In genomic region chr4:78032446-78032845, GRCh38 we compare ENCODE assay signal across 14 cellular contexts. TPM values are rescaled to one million over a fixed set of nuclear protein-coding genes. Genes with fewer than 3 reads are reported as not detected.
A peak's percentile ranks its signal among the peaks of the same experiment; 100 is the strongest.
DNase-seq lines count a peak whose midpoint lies in the region; ATAC-seq, FAIRE-seq and TF ChIP-seq lines count a peak whose summit lies in the region.
"Had no signal": no experiment of that assay in that cellular context is flagged by ENCODE, and none has a peak within 500 bp of the region (broad histone marks: within the 10 kb centered on the region; RNA-seq: fewer than 3 reads in every experiment).

No MANE protein-coding gene starts in this region.

- H3K27me3 ChIP-seq in breast epithelium (no peaks in the 10 kb centered on the region), RWPE2 (ENCODE audit: insufficient read depth, poor library complexity, severe bottlenecking) (no peaks in the 10 kb centered on the region)
- H3K27me3 ChIP-seq: suprapubic skin had no signal

- peaks cover 4% of the 10 kb centered on the region for H3K36me3 Mint-ChIP-seq in MCF 10A (ENCODE audit: insufficient read depth, unreplicated experiment)
- H3K36me3 Mint-ChIP-seq: CD8-positive, alpha-beta memory T cell; mesothelial cell of epicardium had no signal

- H3K9me3 ChIP-seq in breast epithelium (no peaks in the 10 kb centered on the region), RWPE2 (ENCODE audit: severe bottlenecking) (no peaks in the 10 kb centered on the region)
- H3K9me3 ChIP-seq: suprapubic skin had no signal

- POLR2A ChIA-PET in MCF 10A (lab: Yijun Ruan, JAX): interaction anchor here (1.2 kb wide), 1 partner anchor 29 kb away, joined by 4 read pairs; no protein-coding TSS in a partner anchor

- H3K27ac Mint-ChIP-seq in MCF 10A (ENCODE audit: low read depth, unreplicated experiment): no peak overlapping the region
- H3K27ac Mint-ChIP-seq: mesothelial cell of epicardium had no signal

- intact Hi-C loops in MCF 10A (cut with micrococcal nuclease) (no loop called here), breast epithelium (cut with DNase I; ENCODE audit: low total_unique reads) (no loop called here)

- H3K36me3 ChIP-seq in breast epithelium (no peaks in the 10 kb centered on the region), RWPE2 (ENCODE audit: low read depth) (no peaks in the 10 kb centered on the region)
- H3K36me3 ChIP-seq: suprapubic skin had no signal

- no peak overlapping the region for H3K4me3 ChIP-seq in breast epithelium
- H3K4me3 ChIP-seq in RWPE2 (ENCODE audit: severe bottlenecking): no peak overlapping the region
- H3K4me3 ChIP-seq: dorsolateral prefrontal cortex, suprapubic skin had no signal

- ATAC-seq in RWPE2 (ENCODE audit: low read depth) (peak; percentile 54; the same call in 2 of the 3 replicates), GM21576 (IDR thresholded peaks at IDR 0.05; ENCODE audit: unreplicated experiment) (no peak), GM21381 (IDR thresholded peaks at IDR 0.05; ENCODE audit: unreplicated experiment) (no peak), GM21423 (IDR thresholded peaks at IDR 0.05; ENCODE audit: unreplicated experiment) (no peak)

- H3K27me3 Mint-ChIP-seq in MCF 10A (ENCODE audit: insufficient read depth, unreplicated experiment): no peaks in the 10 kb centered on the region

- TF ChIP-seq POLR2A in breast epithelium (IDR thresholded peaks at IDR 0.05): no peak

- BruUV-seq in MCF 10A (replicated peaks; lab: Mats Ljungman, UMichigan): no TSS peak

- H3K4me1 Mint-ChIP-seq in MCF 10A (ENCODE audit: insufficient read depth, unreplicated experiment): no peaks in the 10 kb centered on the region
- H3K4me1 Mint-ChIP-seq: CD8-positive, alpha-beta memory T cell; mesothelial cell of epicardium had no signal

- FAIRE-seq in GM19239 (lab: Jason Lieb, UNC): no peak

- H3K27ac ChIP-seq in breast epithelium (no peak overlapping the region), RWPE2 (ENCODE audit: poor library complexity, severe bottlenecking) (no peak overlapping the region)
- H3K27ac ChIP-seq: dorsolateral prefrontal cortex, suprapubic skin had no signal

- CTCF ChIA-PET in MCF 10A (lab: Yijun Ruan, JAX): interaction anchor here (0.9 to 1.7 kb wide), 4 partner anchors 11 to 485 kb away, joined by 3 to 5 read pairs (median 4); partner anchors contain the start of gene FRAS1

- peak; percentile 9 for DNase-seq in MCF 10A (ENCODE audit: unreplicated experiment)
- DNase-seq in breast epithelium (ENCODE audit: low spot score in 2 of 2): no peak
- peak; percentile 99 for DNase-seq in NCI-H2107 treated with DMSO at 0.1 percent for 48 hours (lab: John Stamatoyannopoulos, UW; ENCODE audit: unreplicated experiment)
- DNase-seq in RWPE2 (ENCODE audit: low spot score): no peak
- DNase-seq in GM19239 (ENCODE audit: insufficient read length, low spot score): no peak
- DNase-seq: CD8-positive, alpha-beta memory T cell; dorsolateral prefrontal cortex; RPMI8226 had no signal

- no peak for TF ChIP-seq CTCF in MCF 10A (IDR thresholded peaks at IDR 0.05; ENCODE audit: unreplicated experiment)
- TF ChIP-seq CTCF in breast epithelium (IDR thresholded peaks at IDR 0.05): no peak
- peak; percentile 8 for TF ChIP-seq CTCF in RWPE2 (IDR thresholded peaks at IDR 0.05; ENCODE audit: poor library complexity, severe bottlenecking)

- H3K9me3 Mint-ChIP-seq in MCF 10A (ENCODE audit: unreplicated experiment): no peaks in the 10 kb centered on the region
- H3K9me3 Mint-ChIP-seq: CD8-positive, alpha-beta memory T cell had no signal

- H3K4me1 ChIP-seq in breast epithelium (no peaks in the 10 kb centered on the region), RWPE2 (ENCODE audit: insufficient read depth, poor library complexity, severe bottlenecking) (no peaks in the 10 kb centered on the region)
- H3K4me1 ChIP-seq: suprapubic skin had no signal

- H3K4me3 Mint-ChIP-seq in MCF 10A (ENCODE audit: unreplicated experiment): no peak overlapping the region
- H3K4me3 Mint-ChIP-seq: CD8-positive, alpha-beta memory T cell; mesothelial cell of epicardium had no signal

RNA-seq across cellular contexts. Expression of gene FRAS1, which starts 24.7 kb away (rescaled TPM):
- total RNA-seq in MCF 10A (2022) (2.0 and 2.1 TPM in 2 replicates), breast epithelium (1 to 10 TPM; 4.9 to 7.5 (median 6.6) TPM)
- total RNA-seq: CD8-positive, alpha-beta memory T cell; T-helper 2 cell treated with Interferon-gamma antibody and Interleukin-4, amounts not matched to agents 100 ng/mL and 5 ng/mL, for 36 hours had no signal

Comparison
In these comparisons a context has a peak if more than half of its experiments do, and no peak if none do; other contexts are left out.
1. DNase-seq: peak in MCF 10A (single experiment) and NCI-H2107 treated with DMSO at 0.1 percent for 48 hours (single experiment); none in breast epithelium (0 of 2), RWPE2 (single experiment) and GM19239 (single experiment).